In genomic region chr11:76990628-76991027, GRCh38 we compare ENCODE assay signal across 11 cellular contexts. TPM values are rescaled to one million over a fixed set of nuclear protein-coding genes. Genes with fewer than 3 reads are reported as not detected.
"Had no signal": no experiment of that assay in that cellular context is flagged by ENCODE, and none has a peak within 500 bp of the region (broad histone marks: within the 10 kb centered on the region; RNA-seq: fewer than 3 reads in every experiment).

No MANE protein-coding gene starts in this region.

- H3K9me3 ChIP-seq: HAP-1 had no signal

- H3K4me1 ChIP-seq: HAP-1 had no signal

- H3K9ac ChIP-seq: GM23248 had no signal

- H3K27ac ChIP-seq: GM23248, HL-60 had no signal

- H3K4me3 ChIP-seq: GM23248, HAP-1 had no signal

- DNase-seq: GM23248, GOT3, H7, HFFc6, KBM-7 had no signal

- ATAC-seq: HCT116, HepG2 had no signal

RNA-seq across cellular contexts. Expression of gene B3GNT6, which starts 43.6 kb away (rescaled TPM):
- total RNA-seq: GM23248, H4, H7, HepG2, HFFc6, HT1080 had no signal
